8 cellular contexts compared by ENCODE assay signal in the genomic region with DNA sequence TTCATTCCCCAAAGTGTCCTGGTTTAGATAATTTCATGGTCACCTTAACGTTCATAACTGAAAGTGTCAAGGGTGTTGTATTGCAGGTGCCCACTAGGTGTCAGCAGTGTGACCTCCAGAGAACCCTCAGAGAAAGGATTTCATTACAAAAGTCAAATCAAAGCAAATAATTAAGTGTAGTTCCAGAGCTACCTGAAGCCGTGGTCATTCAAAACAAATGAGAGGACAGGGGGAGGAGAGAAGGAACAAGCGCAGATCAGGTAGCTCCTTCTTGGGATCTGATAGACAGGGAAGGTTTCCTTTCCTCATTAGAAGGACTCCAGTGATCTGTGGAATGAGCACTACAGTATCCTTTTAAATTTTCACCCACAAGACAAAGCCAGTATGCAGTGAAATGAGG. TPM values are rescaled to one million over a fixed set of nuclear protein-coding genes. Genes with fewer than 3 reads are reported as not detected.
DNase-seq lines count a peak whose midpoint lies in the region; ATAC-seq, FAIRE-seq and TF ChIP-seq lines count a peak whose summit lies in the region.

TSS of gene SLC9A4 (plus strand) at position 207 of the 400 bp plus-strand sequence. CDS start 534 bp downstream, outside the sequence.

- TF ChIP-seq POLR2A in A549 (IDR thresholded peaks at IDR 0.05; ENCODE audit: low read length): no peak

- DNase-seq in A549 (ENCODE audit: low read depth in 1 of 2, low spot score in 1 of 2): peak; percentile 8 to 51
- no peak for DNase-seq in GM06990 (ENCODE audit: extremely low read depth, insufficient read length)
- peak; percentile 41 for DNase-seq in RKO (ENCODE audit: low spot score)
- peak; percentile 53 for DNase-seq in activated naive CD8-positive, alpha-beta T cell treated with anti-CD3 and anti-CD28 coated beads, Interleukin-2, amount 10 ng/mL, durations not matched to agents 7 days and 5 days
- peak; percentile 60 for DNase-seq in iPS-NIHi7 (ENCODE audit: extremely low spot score)
- DNase-seq in stimulated activated CD4-positive, alpha-beta T cell treated with anti-CD3 and anti-CD28 coated beads, Interleukin-15, amount 100 ng/mL, for 48 hours (ENCODE audit: low read depth in 2 of 2): peak; percentile 18 to 55

- H3K4me1 Mint-ChIP-seq in activated naive CD8-positive, alpha-beta T cell treated with anti-CD3 and anti-CD28 coated beads, Interleukin-2, amount 10 ng/mL, durations not matched to agents 7 days and 5 days: no peaks in the 10 kb centered on the region

- H3K4me1 ChIP-seq in A549: no peaks in the 10 kb centered on the region

- H3K27ac Mint-ChIP-seq in activated naive CD8-positive, alpha-beta T cell treated with anti-CD3 and anti-CD28 coated beads, Interleukin-2, amount 10 ng/mL, durations not matched to agents 7 days and 5 days: no peak within 1 kb of the TSS

- peak; percentile 80 to 81 for TF ChIP-seq RAD21 in A549 (conservative IDR thresholded peaks at IDR 0.05 in 1 of 2, IDR thresholded peaks at IDR 0.05 in 1 of 2)

- H3K4me3 Mint-ChIP-seq in activated naive CD8-positive, alpha-beta T cell treated with anti-CD3 and anti-CD28 coated beads, Interleukin-2, amount 10 ng/mL, durations not matched to agents 7 days and 5 days: no peak within 1 kb of the TSS

- WGBS in A549 (ENCODE audit: missing lambda C conversion rate): 0% methylated on average over 3 of the region's 3 CpGs

- TF ChIP-seq CTCF in A549 (IDR thresholded peaks at IDR 0.05) (peak; percentile 89), GM06990 (IDR thresholded peaks at IDR 0.05; ENCODE audit: insufficient read depth, low read length, poor library complexity, severe bottlenecking) (peak; percentile 89)

- POLR2A ChIA-PET in A549 (lab: Yijun Ruan, JAX): interaction anchor here (1.0 kb wide), 1 partner anchor 143 kb away, joined by 3 read pairs; no protein-coding TSS in a partner anchor
- POLR2A ChIA-PET in activated naive CD8-positive, alpha-beta T cell treated with anti-CD3 and anti-CD28 coated beads, Interleukin-2, amount 10 ng/mL, durations not matched to agents 7 days and 5 days (lab: Charles Lee): no interaction called here

- no peak for FAIRE-seq in A549 (lab: Jason Lieb, UNC)

- H3K4me3 ChIP-seq in A549: no peak within 1 kb of the TSS
- H3K4me3 ChIP-seq in GM06990 (replicated peaks; ENCODE audit: low read depth, low read length): no peak within 1 kb of the TSS

- H3K36me3 ChIP-seq in GM06990 (ENCODE audit: control insufficient read depth, insufficient read depth, low read length): no peaks in the 10 kb centered on the region

- H3K4me2 ChIP-seq in A549: no peak within 1 kb of the TSS

- no peak for TF ChIP-seq EP300 in A549 (IDR thresholded peaks at IDR 0.05)

- H3K27me3 Mint-ChIP-seq in activated naive CD8-positive, alpha-beta T cell treated with anti-CD3 and anti-CD28 coated beads, Interleukin-2, amount 10 ng/mL, durations not matched to agents 7 days and 5 days: peaks cover 49% of the 10 kb centered on the region

- no peak within 1 kb of the TSS for H3K27ac ChIP-seq in A549

- H3K36me3 Mint-ChIP-seq in activated naive CD8-positive, alpha-beta T cell treated with anti-CD3 and anti-CD28 coated beads, Interleukin-2, amount 10 ng/mL, durations not matched to agents 7 days and 5 days: peaks cover 2% of the 10 kb centered on the region

- no peaks in the 10 kb centered on the region for H3K27me3 ChIP-seq in GM06990 (replicated peaks; ENCODE audit: control insufficient read depth, insufficient read depth, low read length)

- ATAC-seq in A549 (peak; percentile 66 to 75; a peak in 4 of 6 replicates), HG03135 (IDR thresholded peaks at IDR 0.05; ENCODE audit: unreplicated experiment) (peak; percentile 59), GM19452 (IDR thresholded peaks at IDR 0.05; ENCODE audit: unreplicated experiment) (no peak)
- no peak for ATAC-seq in activated naive CD8-positive, alpha-beta T cell treated with anti-CD3 and anti-CD28 coated beads, Interleukin-2, amount 10 ng/mL, durations not matched to agents 7 days and 5 days (ENCODE audit: low read depth)

- H3K9me3 Mint-ChIP-seq in activated naive CD8-positive, alpha-beta T cell treated with anti-CD3 and anti-CD28 coated beads, Interleukin-2, amount 10 ng/mL, durations not matched to agents 7 days and 5 days: peaks cover 8% of the 10 kb centered on the region

- CTCF ChIA-PET in A549 (lab: Yijun Ruan, JAX): interaction anchor here (0.6 to 6.7 kb wide), 45 partner anchors 11 to 636 kb away, joined by 3 to 95 read pairs (median 5); a partner anchor contains a TSS

- peaks cover 9% of the 10 kb centered on the region; the same call in 1 of the 3 replicates for H3K9me3 ChIP-seq in A549

TF ChIP-seq in A549, 52 proteins besides CTCF, POLR2A, EP300 and RAD21:
- TF ChIP-seq MAX (IDR thresholded peaks at IDR 0.05) (no peak), SMC3 (IDR thresholded peaks at IDR 0.05) (peak; percentile 92)

RNA-seq across cellular contexts. Expression of gene SLC9A4, which starts in this region (rescaled TPM):
- polyA plus RNA-seq in A549 (2011; rRNA removed) (not detected in 2 replicates), A549 (2017; fragmentation: RNase III; extraction: RNeasy Plus Mini Kit Qiagen cat#74134 plus additional on column Dnase treatment) (not detected in 3 replicates)
- not detected in 2 replicates for polyA plus RNA-seq in A549 (2012; cell fraction: cytosol; rRNA removed)
- polyA plus RNA-seq in A549 (2012; cell fraction: nucleus; rRNA removed): not detected in 2 replicates
- not detected in 2 replicates for polyA minus RNA-seq in A549 (2011; rRNA and poly(A)+ RNA removed)
- total RNA-seq in activated naive CD8-positive, alpha-beta T cell treated with anti-CD3 and anti-CD28 coated beads, Interleukin-2, amount 10 ng/mL, durations not matched to agents 7 days and 5 days: under 1 TPM; 0.06 to 0.08 TPM

Comparison
In these comparisons a context has a peak if more than half of its experiments do, and no peak if none do; other contexts are left out.
1. Peak in DNase-seq and ATAC-seq in A549; RNA of the gene not detected or under 1 TPM.
2. Peak in DNase-seq in activated naive CD8-positive, alpha-beta T cell treated with anti-CD3 and anti-CD28 coated beads, Interleukin-2, amount 10 ng/mL, durations not matched to agents 7 days and 5 days; RNA of the gene not detected or under 1 TPM.